ENCODE assay signal across 17 cellular contexts in the genomic region with DNA sequence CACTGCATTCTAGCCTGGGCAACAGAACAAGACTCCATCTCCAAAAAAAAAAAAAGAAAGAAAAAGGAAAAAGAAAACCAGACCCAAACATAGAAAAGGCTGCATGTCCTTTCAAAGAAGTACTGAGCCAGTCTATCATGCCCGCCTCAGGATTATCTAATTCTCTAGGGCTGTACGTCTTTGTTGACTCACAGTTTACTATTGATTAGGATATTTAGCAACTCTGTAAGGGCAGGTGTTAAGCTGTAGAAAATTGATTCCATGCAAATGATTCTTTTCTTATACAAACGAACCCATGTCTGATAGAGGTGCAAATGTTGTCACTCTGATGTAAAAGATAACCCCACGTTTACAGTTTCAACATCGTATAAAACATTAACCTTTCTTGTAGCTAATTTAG.
DNase-seq lines count a peak whose midpoint lies in the region; ATAC-seq and TF ChIP-seq lines count a peak whose summit lies in the region.
"Had no signal": no experiment of that assay in that cellular context is flagged by ENCODE, and none has a peak within 500 bp of the region (broad histone marks: within the 10 kb centered on the region; RNA-seq: fewer than 3 reads in every experiment).

No MANE protein-coding gene starts in this region.

- TF ChIP-seq CTCF in hepatocyte (IDR thresholded peaks at IDR 0.05; ENCODE audit: poor library complexity): no peak
- TF ChIP-seq CTCF in right lobe of liver (IDR thresholded peaks at IDR 0.05): no peak

- intact Hi-C loops in right lobe of liver (cut with DNase I): no loop called here

- H3K36me3 ChIP-seq in hepatocyte (replicated peaks; ENCODE audit: insufficient read depth, low read depth) (no peaks in the 10 kb centered on the region), right lobe of liver (no peaks in the 10 kb centered on the region)

- H3K4me2 ChIP-seq in hepatocyte: no peak overlapping the region
- H3K4me2 ChIP-seq: KMS-11 had no signal

- H4K20me1 ChIP-seq in hepatocyte (ENCODE audit: insufficient read depth, poor library complexity, severe bottlenecking): no peaks in the 10 kb centered on the region

- H2AFZ ChIP-seq in hepatocyte: peak overlapping the region; percentile 10
- H2AFZ ChIP-seq: GM23248 had no signal

- POLR2A ChIA-PET in activated CD4-positive, alpha-beta memory T cell treated with anti-CD3 and anti-CD28 coated beads, Interleukin-2, amount 10 ng/mL, durations not matched to agents 7 days and 5 days (lab: Charles Lee): no interaction called here

- no peaks in the 10 kb centered on the region for H3K79me2 ChIP-seq in hepatocyte

- no peak overlapping the region for H3K4me3 ChIP-seq in hepatocyte
- H3K4me3 ChIP-seq in right lobe of liver: no peak overlapping the region
- H3K4me3 ChIP-seq: GM23248 had no signal

- H3K4me1 ChIP-seq in hepatocyte (ENCODE audit: insufficient read depth): no peaks in the 10 kb centered on the region
- peaks cover 0 to 12% (median 4%) of the 10 kb centered on the region in 4 donors for H3K4me1 ChIP-seq in right lobe of liver

- H3K4me1 Mint-ChIP-seq in activated CD4-positive, alpha-beta memory T cell treated with anti-CD3 and anti-CD28 coated beads, Interleukin-2, amount 10 ng/mL, durations not matched to agents 7 days and 5 days: no peaks in the 10 kb centered on the region

- H3K9me3 ChIP-seq in hepatocyte (ENCODE audit: low read depth) (no peaks in the 10 kb centered on the region), right lobe of liver (no peaks in the 10 kb centered on the region)

- no peaks in the 10 kb centered on the region for H3K9me2 ChIP-seq in hepatocyte (replicated peaks; ENCODE audit: insufficient read depth)

- peaks cover 6% of the 10 kb centered on the region for H3K27me3 Mint-ChIP-seq in activated CD4-positive, alpha-beta memory T cell treated with anti-CD3 and anti-CD28 coated beads, Interleukin-2, amount 10 ng/mL, durations not matched to agents 7 days and 5 days

- no peak for TF ChIP-seq POLR2A in right lobe of liver (IDR thresholded peaks at IDR 0.05)

- DNase-seq in NCI-H82 (lab: John Stamatoyannopoulos, UW): peak; percentile 6
- DNase-seq in NCI-H82 treated with DMSO at 0.1 percent for 48 hours (lab: John Stamatoyannopoulos, UW; ENCODE audit: unreplicated experiment): no peak
- DNase-seq in hepatocyte (ENCODE audit: low spot score): no peak
- DNase-seq in right lobe of liver: no peak
- no peak for DNase-seq in activated CD4-positive, alpha-beta memory T cell treated with anti-CD3 and anti-CD28 coated beads, Interleukin-2, amount 10 ng/mL, durations not matched to agents 7 days and 5 days
- DNase-seq in GM19238 (ENCODE audit: insufficient read length, low spot score): no peak
- DNase-seq in hypothalamus (lab: John Stamatoyannopoulos, UW): no peak
- DNase-seq: AML-193; C1 segment of cervical spinal cord; Calu3; CD4-positive, alpha-beta T cell; DMS79 treated with DMSO at 0.1 percent for 48 hours; EL; GM23248; H7 had no signal

- no peaks in the 10 kb centered on the region for H3K36me3 Mint-ChIP-seq in activated CD4-positive, alpha-beta memory T cell treated with anti-CD3 and anti-CD28 coated beads, Interleukin-2, amount 10 ng/mL, durations not matched to agents 7 days and 5 days (ENCODE audit: low read depth)

- CTCF ChIA-PET in activated CD4-positive, alpha-beta memory T cell treated with anti-CD3 and anti-CD28 coated beads, Interleukin-2, amount 10 ng/mL, durations not matched to agents 7 days and 5 days (lab: Charles Lee): no interaction called here

- peaks cover 2% of the 10 kb centered on the region for H3K9me3 Mint-ChIP-seq in activated CD4-positive, alpha-beta memory T cell treated with anti-CD3 and anti-CD28 coated beads, Interleukin-2, amount 10 ng/mL, durations not matched to agents 7 days and 5 days
- H3K9me3 Mint-ChIP-seq: CD4-positive, alpha-beta T cell had no signal

- WGBS in hepatocyte (ENCODE audit: low lambda C conversion rate, missing lambda C conversion rate): 26% methylated on average over 5 of the region's 5 CpGs
- 10% methylated on average over 5 of the region's 5 CpGs for WGBS in right lobe of liver (ENCODE audit: insufficient coverage, low coverage, low lambda C conversion rate, missing lambda C conversion rate)

- peak; percentile 79 to 94 (median 89) for ATAC-seq in right lobe of liver

- no peak overlapping the region for H3K27ac Mint-ChIP-seq in activated CD4-positive, alpha-beta memory T cell treated with anti-CD3 and anti-CD28 coated beads, Interleukin-2, amount 10 ng/mL, durations not matched to agents 7 days and 5 days
- H3K27ac Mint-ChIP-seq: CD4-positive, alpha-beta T cell had no signal

- no peak overlapping the region for H3K27ac ChIP-seq in hepatocyte
- H3K27ac ChIP-seq in right lobe of liver: no peak overlapping the region
- H3K27ac ChIP-seq: 22Rv1, GM23248, KMS-11 had no signal

- no peak overlapping the region for H3K4me3 Mint-ChIP-seq in activated CD4-positive, alpha-beta memory T cell treated with anti-CD3 and anti-CD28 coated beads, Interleukin-2, amount 10 ng/mL, durations not matched to agents 7 days and 5 days
- H3K4me3 Mint-ChIP-seq: CD4-positive, alpha-beta T cell had no signal

- no peaks in the 10 kb centered on the region for H3K27me3 ChIP-seq in hepatocyte
- H3K27me3 ChIP-seq in right lobe of liver: no peaks in the 10 kb centered on the region
